In the genomic region with DNA sequence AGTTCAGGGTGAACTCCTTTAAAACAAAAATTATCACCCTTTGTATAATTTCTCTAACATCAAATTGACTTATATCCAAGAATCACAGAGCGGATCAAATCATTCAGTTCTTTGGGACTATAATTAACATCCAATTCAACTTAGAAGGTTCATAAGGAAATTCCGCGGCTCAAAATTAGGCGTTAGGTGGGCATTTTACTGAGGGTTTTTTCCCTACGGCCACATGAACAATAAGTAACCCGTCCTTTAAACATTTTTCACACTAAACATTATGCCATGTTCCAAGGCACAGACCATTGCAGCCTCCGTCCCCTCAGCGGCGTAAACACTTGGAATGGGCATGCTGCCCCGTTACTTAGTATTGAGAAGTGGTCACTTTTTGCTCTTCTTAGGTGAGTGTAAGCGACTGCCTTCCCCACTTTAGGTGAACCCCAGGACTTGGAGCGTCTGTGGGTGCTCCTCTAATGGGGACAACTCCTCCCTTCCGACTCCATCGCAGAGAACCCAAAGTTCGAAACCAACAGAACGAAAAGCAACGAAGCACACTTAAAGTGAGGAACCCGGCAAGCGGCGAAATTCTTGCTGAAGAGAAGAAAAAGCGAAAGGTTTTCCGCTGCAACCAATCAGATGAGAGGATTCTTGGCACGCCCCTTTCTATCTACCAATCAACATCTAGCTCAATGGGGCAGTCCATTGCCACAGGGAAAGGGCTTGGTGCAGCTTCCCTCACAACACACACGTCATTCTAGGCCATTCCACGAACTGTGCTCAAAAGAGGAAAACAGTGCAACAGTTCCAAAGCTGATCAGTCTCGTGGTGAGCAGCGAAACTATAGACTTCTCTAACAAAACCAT, we compare ENCODE assay signal across 8 cellular contexts. TPM values are rescaled to one million over a fixed set of nuclear protein-coding genes. Genes with fewer than 3 reads are reported as not detected.
A peak's percentile ranks its signal among the peaks of the same experiment; 100 is the strongest.
DNase-seq lines count a peak whose midpoint lies in the region; ATAC-seq, FAIRE-seq and TF ChIP-seq lines count a peak whose summit lies in the region.

No MANE protein-coding gene starts in this region.

- H3K4me2 ChIP-seq in SU-DHL-6 (ENCODE audit: low read depth, low read length, poor library complexity, severe bottlenecking): peak overlapping the region; percentile 74

- no peaks in the 10 kb centered on the region for H3F3A ChIP-seq in SU-DHL-6 (ENCODE audit: insufficient read depth)

- no peaks in the 10 kb centered on the region for H3K9me3 ChIP-seq in SU-DHL-6 (ENCODE audit: insufficient read depth, low read length)
- H3K9me3 ChIP-seq in prostate gland: no peaks in the 10 kb centered on the region

- peak; percentile 14 for FAIRE-seq in GM12892 (lab: Jason Lieb, UNC)

- peak overlapping the region; percentile 90 for H2AFZ ChIP-seq in SU-DHL-6 (ENCODE audit: low read depth, low read length, severe bottlenecking)

- no peaks in the 10 kb centered on the region for H3K9me2 ChIP-seq in SU-DHL-6 (replicated peaks; ENCODE audit: insufficient read depth, low read length)

- under 1% methylated on average over 27 of the region's 27 CpGs for WGBS in prostate gland
- under 1% methylated on average over 27 of the region's 27 CpGs for WGBS in urinary bladder

- peak overlapping the region; percentile 67 for H3K9ac ChIP-seq in SU-DHL-6 (ENCODE audit: low read length)

- peaks cover 38% of the 10 kb centered on the region for H3K79me2 ChIP-seq in SU-DHL-6 (ENCODE audit: insufficient read depth, low read length)

- ATAC-seq in HG02763 (IDR thresholded peaks at IDR 0.05; ENCODE audit: unreplicated experiment) (peak; percentile 66), left ventricle myocardium superior (peak; percentile 86)

- H3K27me3 ChIP-seq in SU-DHL-6 (ENCODE audit: low read length): no peaks in the 10 kb centered on the region
- H3K27me3 ChIP-seq in prostate gland (replicated peaks; ENCODE audit: insufficient read depth): no peaks in the 10 kb centered on the region

- TF ChIP-seq POLR2A in GM12892 (IDR thresholded peaks at IDR 0.05; ENCODE audit: low read depth, low read length): peak; percentile 83
- TF ChIP-seq POLR2A in prostate gland (IDR thresholded peaks at IDR 0.05): peak; percentile 79

- H3K4me1 ChIP-seq in prostate gland (replicated peaks) (no peaks in the 10 kb centered on the region), urinary bladder (ENCODE audit: insufficient read depth) (peaks cover 3% of the 10 kb centered on the region)

- peaks cover 26% of the 10 kb centered on the region for H4K20me1 ChIP-seq in SU-DHL-6 (ENCODE audit: low read depth, low read length)

- H3K4me3 ChIP-seq in SU-DHL-6 (ENCODE audit: insufficient read depth, low read length, poor library complexity, severe bottlenecking) (peak overlapping the region; percentile 69), prostate gland (peak overlapping the region; percentile 86 to 94), urinary bladder (ENCODE audit: low read depth, low read length) (peak overlapping the region; percentile 51)

- peaks cover 8% of the 10 kb centered on the region; the same call in 1 of the 2 replicates for H3K36me3 ChIP-seq in SU-DHL-6 (ENCODE audit: low read length)
- no peaks in the 10 kb centered on the region for H3K36me3 ChIP-seq in prostate gland
- H3K36me3 ChIP-seq in urinary bladder (ENCODE audit: insufficient read depth): no peaks in the 10 kb centered on the region

- TF ChIP-seq CTCF in SU-DHL-6 (IDR thresholded peaks at IDR 0.05; ENCODE audit: insufficient read depth, low read length, poor library complexity, severe bottlenecking) (no peak), prostate gland (IDR thresholded peaks at IDR 0.05) (peak in 2 of 4 experiments; percentile 8 to 12)

- H3K27ac ChIP-seq in SU-DHL-6 (ENCODE audit: low read depth, low read length) (peak overlapping the region; percentile 66), prostate gland (peak overlapping the region; percentile 98 to 99), urinary bladder (ENCODE audit: low read depth) (peak overlapping the region; percentile 92)

- peak; percentile 44 for DNase-seq in GM12892 (ENCODE audit: insufficient read length)
- DNase-seq in NCI-H1417 (lab: John Stamatoyannopoulos, UW): peak; percentile 99 to 100 (median 99)
- peak; percentile 47 to 99 (median 92) for DNase-seq in amygdala (lab: John Stamatoyannopoulos, UW)
- peak; percentile 76 for DNase-seq in left ventricle myocardium superior
- DNase-seq in prostate gland (ENCODE audit: low spot score): peak; percentile 96

- intact Hi-C loops in left ventricle myocardium superior (cut with micrococcal nuclease): no loop called here
- intact Hi-C loops in prostate gland (cut with DNase I): loop anchor here (5.0 to 10.0 kb wide), 2 partner anchors 80 to 943 kb away; partner anchors contain the start of gene PRDX6

RNA-seq across cellular contexts. Expression of gene SUCO, which starts 0.9 kb away (rescaled TPM):
- 7.4 TPM for polyA plus RNA-seq in GM12892 (2012; ENCODE audit: missing spikeins)
- total RNA-seq in left ventricle myocardium superior (19.1 TPM), prostate gland (10 to 100 TPM; 39.5 to 84.9 TPM), urinary bladder (106 TPM)
- polyA plus RNA-seq in urinary bladder: 17.3 TPM

Comparison
In these comparisons a context has a peak if more than half of its experiments do, and no peak if none do; other contexts are left out.
1. Peak in every context shown above with its lines: DNase-seq, ATAC-seq, H3K4me3 ChIP-seq and H3K27ac ChIP-seq.
2. DNase-seq: peak in every context shown above with its lines; median percentile 99 in NCI-H1417; 96 in prostate gland; 92 in amygdala; 76 in left ventricle myocardium superior; 44 in GM12892.